11 cellular contexts compared by ENCODE assay signal in genomic region chr20:9903048-9903651, GRCh38.
DNase-seq lines count a peak whose midpoint lies in the region; ATAC-seq and TF ChIP-seq lines count a peak whose summit lies in the region.
"Had no signal": no experiment of that assay in that cellular context is flagged by ENCODE, and none has a peak within 500 bp of the region (broad histone marks: within the 10 kb centered on the region; RNA-seq: fewer than 3 reads in every experiment).

No MANE protein-coding gene starts in this region.

- H3K27ac ChIP-seq in testis: no peak overlapping the region

- H3K36me3 ChIP-seq in testis (ENCODE audit: low read depth, missing control alignments): no peaks in the 10 kb centered on the region

- no peak overlapping the region for H3K4me3 ChIP-seq in testis

- H3K4me1 Mint-ChIP-seq in activated CD4-positive, alpha-beta T cell treated with anti-CD3 and anti-CD28 coated beads for 36 hours: no peaks in the 10 kb centered on the region
- H3K4me1 Mint-ChIP-seq: CD4-positive, CD25-positive, alpha-beta regulatory T cell had no signal

- H3K27me3 ChIP-seq in testis: no peaks in the 10 kb centered on the region

- TF ChIP-seq CTCF in testis (IDR thresholded peaks at IDR 0.05): peak in 1 of 3 experiments; percentile 12

- H3K27me3 Mint-ChIP-seq in activated CD4-positive, alpha-beta T cell treated with anti-CD3 and anti-CD28 coated beads for 36 hours: no peaks in the 10 kb centered on the region
- H3K27me3 Mint-ChIP-seq: CD4-positive, CD25-positive, alpha-beta regulatory T cell had no signal

- intact Hi-C loops in activated CD4-positive, alpha-beta T cell treated with anti-CD3 and anti-CD28 coated beads for 36 hours (cut with DNase I, micrococcal nuclease): no loop called here
- intact Hi-C loops in testis (cut with DNase I; ENCODE audit: low total_unique reads): no loop called here

- CTCF ChIA-PET in activated CD4-positive, alpha-beta T cell treated with anti-CD3 and anti-CD28 coated beads for 36 hours (lab: Charles Lee): interaction anchor here (0.6 to 1.0 kb wide), 2 partner anchors 14 to 59 kb away, joined by 3 to 4 read pairs; no protein-coding TSS in a partner anchor

- H3K4me3 Mint-ChIP-seq in activated CD4-positive, alpha-beta T cell treated with anti-CD3 and anti-CD28 coated beads for 36 hours: no peak overlapping the region
- H3K4me3 Mint-ChIP-seq: CD4-positive, CD25-positive, alpha-beta regulatory T cell had no signal

- TF ChIP-seq POLR2A in erythroblast (IDR thresholded peaks at IDR 0.05; ENCODE audit: low read length) (no peak), testis (IDR thresholded peaks at IDR 0.05) (no peak)

- H3K9me3 ChIP-seq in testis: no peaks in the 10 kb centered on the region

- DNase-seq in activated CD4-positive, alpha-beta T cell treated with anti-CD3 and anti-CD28 coated beads for 36 hours: peak; percentile 13
- DNase-seq in activated CD4-positive, alpha-beta T cell treated with anti-CD3 and anti-CD28 coated beads, Interleukin-2, amount 50 U/mL, for 1 hour: no peak
- DNase-seq in NCI-H748 treated with DMSO at 0.1 percent for 48 hours (lab: John Stamatoyannopoulos, UW): peak; percentile 15
- peak; percentile 1 to 6 for DNase-seq in erythroblast (lab: John Stamatoyannopoulos, UW)
- peak; percentile 26 for DNase-seq in testis
- DNase-seq in T1000 (lab: John Stamatoyannopoulos, UW): no peak
- DNase-seq: NCI-H146, occipital lobe had no signal

- POLR2A ChIA-PET in activated CD4-positive, alpha-beta T cell treated with anti-CD3 and anti-CD28 coated beads for 36 hours (lab: Charles Lee): interaction anchor here (0.6 kb wide), 1 partner anchor 321 kb away, joined by 4 read pairs; no protein-coding TSS in a partner anchor

- no peaks in the 10 kb centered on the region for H3K4me1 ChIP-seq in testis

- no peak for ATAC-seq in activated CD4-positive, alpha-beta T cell treated with anti-CD3 and anti-CD28 coated beads for 36 hours
- ATAC-seq in HG02610 (IDR thresholded peaks at IDR 0.05; ENCODE audit: unreplicated experiment) (no peak), GM21381 (IDR thresholded peaks at IDR 0.05; ENCODE audit: unreplicated experiment) (no peak)

- H3K36me3 Mint-ChIP-seq in activated CD4-positive, alpha-beta T cell treated with anti-CD3 and anti-CD28 coated beads for 36 hours (ENCODE audit: low read depth): no peaks in the 10 kb centered on the region
- H3K36me3 Mint-ChIP-seq: CD4-positive, CD25-positive, alpha-beta regulatory T cell had no signal

- WGBS in testis, 2 donors: 31 to 39% methylated on average over 1 of the region's 1 CpG

- H3K9me3 Mint-ChIP-seq in activated CD4-positive, alpha-beta T cell treated with anti-CD3 and anti-CD28 coated beads for 36 hours (ENCODE audit: low read depth): no peaks in the 10 kb centered on the region

- H3K27ac Mint-ChIP-seq in activated CD4-positive, alpha-beta T cell treated with anti-CD3 and anti-CD28 coated beads for 36 hours: no peak overlapping the region
- H3K27ac Mint-ChIP-seq: CD4-positive, CD25-positive, alpha-beta regulatory T cell had no signal

Comparison
In these comparisons a context has a peak if more than half of its experiments do, and no peak if none do; other contexts are left out.
1. DNase-seq: peak in activated CD4-positive, alpha-beta T cell treated with anti-CD3 and anti-CD28 coated beads for 36 hours (single experiment), NCI-H748 treated with DMSO at 0.1 percent for 48 hours (single experiment), erythroblast (2 of 2) and testis (single experiment); none in activated CD4-positive, alpha-beta T cell treated with anti-CD3 and anti-CD28 coated beads, Interleukin-2, amount 50 U/mL, for 1 hour (single experiment) and T1000 (single experiment).